16 cellular contexts compared by ENCODE assay signal in the genomic region with DNA sequence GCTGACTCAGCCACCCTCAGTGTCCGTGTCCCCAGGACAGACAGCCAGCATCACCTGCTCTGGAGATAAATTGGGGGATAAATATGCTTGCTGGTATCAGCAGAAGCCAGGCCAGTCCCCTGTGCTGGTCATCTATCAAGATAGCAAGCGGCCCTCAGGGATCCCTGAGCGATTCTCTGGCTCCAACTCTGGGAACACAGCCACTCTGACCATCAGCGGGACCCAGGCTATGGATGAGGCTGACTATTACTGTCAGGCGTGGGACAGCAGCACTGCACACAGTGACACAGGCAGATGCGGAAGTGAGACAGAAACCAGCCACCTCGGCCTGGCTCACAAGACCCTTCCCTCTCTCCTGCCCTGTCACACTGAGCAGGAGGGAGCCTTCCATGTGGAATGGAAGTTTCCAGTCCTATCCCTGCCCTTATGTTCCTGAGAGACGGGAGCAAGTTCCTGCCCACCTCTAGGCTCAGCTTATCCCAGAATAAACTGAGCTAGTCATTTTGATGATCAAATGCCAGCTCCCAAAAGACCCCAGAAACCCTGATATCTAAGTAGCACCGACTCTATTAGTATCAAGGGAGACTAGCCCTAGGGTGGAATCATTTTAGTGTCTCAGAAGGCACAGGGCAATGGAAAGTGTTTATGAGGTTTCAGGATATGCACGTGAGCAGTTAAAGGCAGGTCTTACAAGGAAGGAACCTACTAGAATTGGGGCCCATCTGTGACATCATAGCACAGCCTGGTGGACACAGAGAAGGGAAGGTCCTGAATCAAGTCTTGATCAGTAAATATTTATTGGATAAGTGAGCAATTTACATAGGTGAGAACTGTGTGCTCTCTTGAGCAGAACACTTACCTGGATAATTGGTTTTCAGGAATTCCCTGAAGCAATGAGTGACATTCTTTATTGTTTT. TPM values are rescaled to one million over a fixed set of nuclear protein-coding genes. Genes with fewer than 3 reads are reported as not detected.
A peak's percentile ranks its signal among the peaks of the same experiment; 100 is the strongest.
DNase-seq lines count a peak whose midpoint lies in the region; ATAC-seq, FAIRE-seq and TF ChIP-seq lines count a peak whose summit lies in the region.
"Had no signal": no experiment of that assay in that cellular context is flagged by ENCODE, and none has a peak within 500 bp of the region (broad histone marks: within the 10 kb centered on the region; RNA-seq: fewer than 3 reads in every experiment).

No MANE protein-coding gene starts in this region.

- H3K36me3 Mint-ChIP-seq in activated naive CD8-positive, alpha-beta T cell treated with anti-CD3 and anti-CD28 coated beads, Interleukin-2, amount 50 U/mL, for 24 hours (ENCODE audit: low read depth) = no peaks in the 10 kb centered on the region
- H3K36me3 Mint-ChIP-seq in activated naive CD8-positive, alpha-beta T cell treated with anti-CD3 and anti-CD28 coated beads for 36 hours = no peaks in the 10 kb centered on the region
- no peaks in the 10 kb centered on the region for H3K36me3 Mint-ChIP-seq in WTC11
- H3K36me3 Mint-ChIP-seq: activated naive CD4-positive, alpha-beta T cell treated with anti-CD3 and anti-CD28 coated beads, Interleukin-2, amount 10 ng/mL, durations not matched to agents 7 days and 5 days; immature natural killer cell had no signal

- POLR2A ChIA-PET in K562 (lab: Yijun Ruan, JAX) = interaction anchor here (0.7 to 3.6 kb wide), 17 partner anchors 10 to 1110 kb away, joined by 3 to 17 read pairs (median 4); no protein-coding TSS in a partner anchor
- POLR2A ChIA-PET in WTC11 (lab: Charles Lee) = no interaction called here

- TF ChIP-seq EP300 in K562 (IDR thresholded peaks at IDR 0.05; ENCODE audit: low read length) = no peak

- under 1% methylated on average over 10 of the region's 10 CpGs for WGBS in K562 (ENCODE audit: insufficient coverage, low coverage, missing lambda C conversion rate)

- TF ChIP-seq RAD21 in K562 (CRISPR knock-in tag; conservative IDR thresholded peaks at IDR 0.05 in 1 of 2, IDR thresholded peaks at IDR 0.05 in 1 of 2) = no peak

- peaks cover 30% of the 10 kb centered on the region for H3K4me1 Mint-ChIP-seq in activated naive CD8-positive, alpha-beta T cell treated with anti-CD3 and anti-CD28 coated beads, Interleukin-2, amount 50 U/mL, for 24 hours
- H3K4me1 Mint-ChIP-seq in activated naive CD8-positive, alpha-beta T cell treated with anti-CD3 and anti-CD28 coated beads for 36 hours = peaks cover 20% of the 10 kb centered on the region
- no peaks in the 10 kb centered on the region for H3K4me1 Mint-ChIP-seq in WTC11

- no peaks in the 10 kb centered on the region for H3K9me2 ChIP-seq in MM.1S (replicated peaks; ENCODE audit: insufficient read depth, low read length)

- H3K9me3 ChIP-seq in MM.1S (replicated peaks; ENCODE audit: insufficient read depth, low read length) = no peaks in the 10 kb centered on the region
- no peaks in the 10 kb centered on the region for H3K9me3 ChIP-seq in K562 (replicated peaks; ENCODE audit: control insufficient read depth, insufficient read depth, low read depth, low read length)

- H3K27me3 ChIP-seq in MM.1S (replicated peaks; ENCODE audit: insufficient read depth, low read length) (no peaks in the 10 kb centered on the region), K562 (ENCODE audit: control insufficient read depth in 2 of 2, insufficient read depth in 2 of 2, low read length in 2 of 2) (peaks cover 0 to 33% of the 10 kb centered on the region in 2 experiments; a peak in 2 of 5 replicates)

- peak overlapping the region; percentile 94 for H3K9ac ChIP-seq in MM.1S (ENCODE audit: low read length)
- H3K9ac ChIP-seq in K562 (ENCODE audit: insufficient read depth in 1 of 2, low read depth in 2 of 2, low read length in 2 of 2) = peak overlapping the region in 1 of 2 experiments; percentile 5; a peak in 1 of 4 replicates
- H3K9ac ChIP-seq: parathyroid adenoma had no signal

- H3K4me3 Mint-ChIP-seq in activated naive CD8-positive, alpha-beta T cell treated with anti-CD3 and anti-CD28 coated beads, Interleukin-2, amount 50 U/mL, for 24 hours = no peak overlapping the region
- H3K4me3 Mint-ChIP-seq in activated naive CD8-positive, alpha-beta T cell treated with anti-CD3 and anti-CD28 coated beads for 36 hours = no peak overlapping the region
- H3K4me3 Mint-ChIP-seq in WTC11 = no peak overlapping the region
- H3K4me3 Mint-ChIP-seq: activated naive CD4-positive, alpha-beta T cell treated with anti-CD3 and anti-CD28 coated beads, Interleukin-2, amount 10 ng/mL, durations not matched to agents 7 days and 5 days; immature natural killer cell had no signal

- no peaks in the 10 kb centered on the region for H3K9me3 Mint-ChIP-seq in activated naive CD8-positive, alpha-beta T cell treated with anti-CD3 and anti-CD28 coated beads, Interleukin-2, amount 50 U/mL, for 24 hours
- no peaks in the 10 kb centered on the region for H3K9me3 Mint-ChIP-seq in activated naive CD8-positive, alpha-beta T cell treated with anti-CD3 and anti-CD28 coated beads for 36 hours
- H3K9me3 Mint-ChIP-seq in WTC11 = no peaks in the 10 kb centered on the region
- H3K9me3 Mint-ChIP-seq: activated naive CD4-positive, alpha-beta T cell treated with anti-CD3 and anti-CD28 coated beads, Interleukin-2, amount 10 ng/mL, durations not matched to agents 7 days and 5 days; immature natural killer cell had no signal

- H3K79me2 ChIP-seq in MM.1S (ENCODE audit: low read length) = peaks cover 67% of the 10 kb centered on the region
- H3K79me2 ChIP-seq in K562 (ENCODE audit: control insufficient read depth, insufficient read depth, low read length) = no peaks in the 10 kb centered on the region
- H3K79me2 ChIP-seq: parathyroid adenoma had no signal

- H2AFZ ChIP-seq in MM.1S (ENCODE audit: low read length) (no peak overlapping the region), K562 (ENCODE audit: low read depth, low read length) (no peak overlapping the region)
- H2AFZ ChIP-seq: parathyroid adenoma had no signal

- TF ChIP-seq POLR2A in K562 (conservative IDR thresholded peaks at IDR 0.05) = no peak

- no peak for ATAC-seq in activated naive CD8-positive, alpha-beta T cell treated with anti-CD3 and anti-CD28 coated beads, Interleukin-2, amount 50 U/mL, for 24 hours
- ATAC-seq in K562 (no peak), GM19324 (IDR thresholded peaks at IDR 0.05; ENCODE audit: low FRiP score, unreplicated experiment) (no peak), HG02798 (IDR thresholded peaks at IDR 0.05; ENCODE audit: poor library complexity, unreplicated experiment) (no peak), WTC11 (no peak)

- DNase-seq in activated naive CD8-positive, alpha-beta T cell treated with anti-CD3 and anti-CD28 coated beads, Interleukin-2, amount 50 U/mL, for 24 hours = peak; percentile 6
- DNase-seq in activated naive CD8-positive, alpha-beta T cell treated with anti-CD3 and anti-CD28 coated beads for 36 hours = no peak
- DNase-seq in MM.1S (peak; percentile 39), K562 (ENCODE audit: extremely low read depth in 1 of 4, low spot score in 3 of 4) (peak in 2 of 4 experiments; percentile 55 to 56), WTC11 (ENCODE audit: low spot score) (no peak), NCI-H1436 treated with DMSO at 0.1 percent for 48 hours (lab: John Stamatoyannopoulos, UW) (no peak)
- DNase-seq: activated naive CD4-positive, alpha-beta T cell treated with anti-CD3 and anti-CD28 coated beads, Interleukin-2, amount 10 ng/mL, durations not matched to agents 7 days and 5 days; effector CD8-positive, alpha-beta T cell; NCI-H187 treated with DMSO at 0.1 percent for 48 hours had no signal

- FAIRE-seq in K562 (lab: Jason Lieb, UNC) = no peak
- FAIRE-seq: bronchial epithelial cell, H1 had no signal

- H3K4me3 ChIP-seq in MM.1S (ENCODE audit: low read length) = peak overlapping the region; percentile 71
- no peak overlapping the region for H3K4me3 ChIP-seq in K562

- intact Hi-C loops in K562 (cut with micrococcal nuclease) = loop anchor here (5.0 kb wide), 2 partner anchors 159 to 289 kb away; no protein-coding TSS in a partner anchor

- peaks cover 62% of the 10 kb centered on the region for H3F3A ChIP-seq in MM.1S (ENCODE audit: insufficient read depth, low read length)

- H3K27ac ChIP-seq in MM.1S (ENCODE audit: low read length) (peak overlapping the region; percentile 98), K562 (ENCODE audit: extremely low read depth, low read depth, low read length) (no peak overlapping the region)
- H3K27ac ChIP-seq: parathyroid adenoma had no signal

- peaks cover 8% of the 10 kb centered on the region for H3K27me3 Mint-ChIP-seq in activated naive CD8-positive, alpha-beta T cell treated with anti-CD3 and anti-CD28 coated beads, Interleukin-2, amount 50 U/mL, for 24 hours
- peaks cover 10% of the 10 kb centered on the region for H3K27me3 Mint-ChIP-seq in activated naive CD8-positive, alpha-beta T cell treated with anti-CD3 and anti-CD28 coated beads for 36 hours
- peaks cover 77% of the 10 kb centered on the region for H3K27me3 Mint-ChIP-seq in WTC11 (ENCODE audit: low read depth)

- H3K9me1 ChIP-seq in K562 (ENCODE audit: control insufficient read depth, insufficient read depth, low read length) = peaks cover 4% of the 10 kb centered on the region

- H3K4me1 ChIP-seq in MM.1S (ENCODE audit: low read length) (peaks cover 58% of the 10 kb centered on the region), K562 (replicated peaks in 1 of 2; ENCODE audit: control insufficient read depth in 2 of 2, insufficient read depth in 2 of 2, low read length in 2 of 2) (peaks cover 0 to 3% of the 10 kb centered on the region in 2 experiments; a peak in 1 of 5 replicates)
- H3K4me1 ChIP-seq: parathyroid adenoma had no signal

- in situ Hi-C loops in K562 (cut with MboI) = loop anchor here (5.0 to 10.0 kb wide), 2 partner anchors 69 to 417 kb away; no protein-coding TSS in a partner anchor

- H4K20me1 ChIP-seq in MM.1S (ENCODE audit: insufficient read depth, low read length) (no peaks in the 10 kb centered on the region), K562 (replicated peaks; ENCODE audit: control insufficient read depth, insufficient read depth, low read length) (peaks cover 57% of the 10 kb centered on the region)

- no peak overlapping the region for H3K27ac Mint-ChIP-seq in activated naive CD8-positive, alpha-beta T cell treated with anti-CD3 and anti-CD28 coated beads, Interleukin-2, amount 50 U/mL, for 24 hours
- H3K27ac Mint-ChIP-seq in activated naive CD8-positive, alpha-beta T cell treated with anti-CD3 and anti-CD28 coated beads for 36 hours = no peak overlapping the region
- H3K27ac Mint-ChIP-seq in WTC11 = no peak overlapping the region
- H3K27ac Mint-ChIP-seq: activated naive CD4-positive, alpha-beta T cell treated with anti-CD3 and anti-CD28 coated beads, Interleukin-2, amount 10 ng/mL, durations not matched to agents 7 days and 5 days had no signal

- CTCF ChIA-PET in K562 (lab: Yijun Ruan, JAX; ENCODE audit: low intra/inter-chr PET ratio) = interaction anchor here (0.7 to 9.8 kb wide), 8 partner anchors 26 to 417 kb away, joined by 3 to 251 read pairs (median 6); no protein-coding TSS in a partner anchor
- CTCF ChIA-PET in WTC11 (lab: Charles Lee) = interaction anchor here (1.0 to 6.2 kb wide), 8 partner anchors 11 to 114 kb away, joined by 3 to 102 read pairs (median 8); no protein-coding TSS in a partner anchor

- H3K4me2 ChIP-seq in MM.1S (ENCODE audit: low read depth, low read length) (peak overlapping the region; percentile 91), K562 (ENCODE audit: insufficient read depth, low read length) (no peak overlapping the region)

- BruUV-seq in K562 (replicated peaks; lab: Mats Ljungman, UMichigan) = no TSS peak

- H3K36me3 ChIP-seq in MM.1S (replicated peaks; ENCODE audit: insufficient read depth, low read length) = no peaks in the 10 kb centered on the region
- no peaks in the 10 kb centered on the region for H3K36me3 ChIP-seq in K562 (ENCODE audit: control insufficient read depth, insufficient read depth, low read length)

- TF ChIP-seq CTCF in MM.1S (IDR thresholded peaks at IDR 0.05; ENCODE audit: low read length) = no peak; the same call in 1 of the 2 replicates
- TF ChIP-seq CTCF in K562 (IDR thresholded peaks at IDR 0.05 in 2 of 3, conservative IDR thresholded peaks at IDR 0.05 in 1 of 3; ENCODE audit: insufficient read depth in 2 of 3, low read depth in 1 of 3, low read length in 3 of 3) = no peak
- no peak for TF ChIP-seq CTCF in WTC11 (IDR thresholded peaks at IDR 0.05)

RNA-seq across cellular contexts. Expression of a gene that starts 6.2 kb away (rescaled TPM):
- total RNA-seq in activated naive CD8-positive, alpha-beta T cell treated with anti-CD3 and anti-CD28 coated beads for 36 hours = under 1 TPM; 0.62 to 0.93 TPM
- not detected in 2 replicates for total RNA-seq in K562 (2011; cell fraction: chromatin; rRNA removed; ENCODE audit: low replicate concordance)
- total RNA-seq in K562 (2011; cell fraction: nucleolus; rRNA removed) = not detected in 2 replicates
- total RNA-seq in K562 (2011; cell fraction: nucleoplasm; rRNA removed) = not detected in 2 replicates
- not detected in 2 replicates for total RNA-seq in K562 (2014; rRNA removed)
- total RNA-seq in K562 (2014; rRNA removed; fragmentation: Illumina TruSeq; extraction: Trizol) = not detected in 2 replicates
- not detected in 2 replicates for total RNA-seq in K562 (2015; rRNA removed; fragmentation: Illumina TruSeq; extraction: Trizol)
- total RNA-seq in K562 (2021) = not detected in 2 replicates
- polyA plus RNA-seq in K562 (2011; rRNA removed) = not detected in 2 replicates
- polyA plus RNA-seq in K562 (2011; cell fraction: cytosol; rRNA removed) = not detected in 2 replicates
- polyA plus RNA-seq in K562 (2011; cell fraction: nucleus; rRNA removed) = not detected in 2 replicates
- polyA plus RNA-seq in K562 (2012) = not detected in 2 replicates
- polyA plus RNA-seq in K562 (2014; fragmentation: Illumina TruSeq; extraction: Trizol) = not detected in 2 replicates
- not detected for polyA plus RNA-seq in K562 (2014; fragmentation: Nextera tagmentation; extraction: Ambion mirVana)
- not detected in 2 replicates for polyA plus RNA-seq in K562 (2014; rRNA removed)
- polyA minus RNA-seq in K562 (2011; rRNA and poly(A)+ RNA removed) = not detected in 2 replicates
- polyA minus RNA-seq in K562 (2011; cell fraction: cytosol; rRNA and poly(A)+ RNA removed) = not detected in 2 replicates
- not detected in 2 replicates for polyA minus RNA-seq in K562 (2011; cell fraction: nucleus; rRNA and poly(A)+ RNA removed)
- total RNA-seq in WTC11 (2021) = not detected in 3 replicates
- total RNA-seq: bronchial epithelial cell, fibroblast of villous mesenchyme, H1 had no signal
- polyA plus RNA-seq: H1 had no signal

Comparison
In these comparisons a context has a peak if more than half of its experiments do, and no peak if none do; other contexts are left out.
1. DNase-seq: peak in activated naive CD8-positive, alpha-beta T cell treated with anti-CD3 and anti-CD28 coated beads, Interleukin-2, amount 50 U/mL, for 24 hours (single experiment) and MM.1S (single experiment); none in activated naive CD8-positive, alpha-beta T cell treated with anti-CD3 and anti-CD28 coated beads for 36 hours (single experiment), WTC11 (single experiment) and NCI-H1436 treated with DMSO at 0.1 percent for 48 hours (single experiment).